Comparison of ENCODE assay signal across 8 cellular contexts in genomic region chr13:30446122-30446500, GRCh38. TPM values are rescaled to one million over a fixed set of nuclear protein-coding genes. Genes with fewer than 3 reads are reported as not detected.
A peak's percentile ranks its signal among the peaks of the same experiment; 100 is the strongest.
DNase-seq lines count a peak whose midpoint lies in the region; ATAC-seq, FAIRE-seq and TF ChIP-seq lines count a peak whose summit lies in the region.

No MANE protein-coding gene starts in this region.

- TF ChIP-seq RAD21 in A549 (conservative IDR thresholded peaks at IDR 0.05 in 1 of 2, IDR thresholded peaks at IDR 0.05 in 1 of 2), result no peak
- no peak for TF ChIP-seq RAD21 in K562 (CRISPR knock-in tag; conservative IDR thresholded peaks at IDR 0.05 in 1 of 2, IDR thresholded peaks at IDR 0.05 in 1 of 2)

- FAIRE-seq in A549 (lab: Jason Lieb, UNC), result no peak
- no peak for FAIRE-seq in K562 (lab: Jason Lieb, UNC)

- H3K79me2 ChIP-seq in K562 (ENCODE audit: control insufficient read depth, insufficient read depth, low read length), result no peaks in the 10 kb centered on the region

- no peaks in the 10 kb centered on the region for H3K9me1 ChIP-seq in K562 (ENCODE audit: control insufficient read depth, insufficient read depth, low read length)

- no peak for ATAC-seq in A549
- ATAC-seq in GM21447 (IDR thresholded peaks at IDR 0.05; ENCODE audit: unreplicated experiment), result peak; percentile 4
- ATAC-seq in K562, result no peak
- peak; percentile 67 for ATAC-seq in mucosa of descending colon

- H3K9ac ChIP-seq in K562 (ENCODE audit: insufficient read depth in 1 of 2, low read depth in 2 of 2, low read length in 2 of 2), result no peak overlapping the region

- WGBS in A549 (ENCODE audit: missing lambda C conversion rate), result 70% methylated on average over 7 of the region's 7 CpGs
- 23% methylated on average over 7 of the region's 7 CpGs for WGBS in K562 (ENCODE audit: insufficient coverage, low coverage, missing lambda C conversion rate)

- H3K4me2 ChIP-seq in A549 (peak overlapping the region; percentile 31; the same call in 1 of the 3 replicates), K562 (ENCODE audit: insufficient read depth, low read length) (no peak overlapping the region)

- TF ChIP-seq POLR2A in A549 (IDR thresholded peaks at IDR 0.05; ENCODE audit: low read length), result no peak
- no peak for TF ChIP-seq POLR2A in K562 (conservative IDR thresholded peaks at IDR 0.05)

- no peak overlapping the region for H3K4me3 ChIP-seq in A549
- H3K4me3 ChIP-seq in K562, result no peak overlapping the region
- no peak overlapping the region for H3K4me3 ChIP-seq in mucosa of descending colon

- no peak for DNase-seq in A549 (ENCODE audit: low read depth in 1 of 2, low spot score in 1 of 2)
- DNase-seq in K562 (ENCODE audit: extremely low read depth in 1 of 4, low spot score in 3 of 4), result no peak
- no peak for DNase-seq in mucosa of descending colon
- no peak for DNase-seq in NCI-H146 (lab: John Stamatoyannopoulos, UW)
- DNase-seq in HUDEP-2 (lab: John Stamatoyannopoulos, UW; ENCODE audit: unreplicated experiment in 76 of 76), result no peak
- no peak for DNase-seq in kidney tubule cell (ENCODE audit: low spot score)
- no peak for DNase-seq in dedifferentiated amniotic fluid mesenchymal stem cell (ENCODE audit: extremely low spot score)

- H3K4me1 ChIP-seq in A549 (no peaks in the 10 kb centered on the region), K562 (replicated peaks in 1 of 2; ENCODE audit: control insufficient read depth in 2 of 2, insufficient read depth in 2 of 2, low read length in 2 of 2) (peaks cover 0 to 6% of the 10 kb centered on the region in 2 experiments; a peak in 2 of 5 replicates), mucosa of descending colon (ENCODE audit: low read depth) (peaks cover 3% of the 10 kb centered on the region)

- TF ChIP-seq EP300 in A549 (IDR thresholded peaks at IDR 0.05) (no peak), K562 (IDR thresholded peaks at IDR 0.05; ENCODE audit: low read length) (no peak)

- H3K9me3 ChIP-seq in A549 (no peaks in the 10 kb centered on the region), K562 (replicated peaks; ENCODE audit: control insufficient read depth, insufficient read depth, low read depth, low read length) (no peaks in the 10 kb centered on the region), mucosa of descending colon (no peaks in the 10 kb centered on the region)

- intact Hi-C loops in K562 (cut with micrococcal nuclease), result no loop called here
- intact Hi-C loops in mucosa of descending colon (cut with DNase I, micrococcal nuclease), result no loop called here

- CTCF ChIA-PET in A549 (lab: Yijun Ruan, JAX) (no interaction called here), K562 (lab: Yijun Ruan, JAX; ENCODE audit: low intra/inter-chr PET ratio) (no interaction called here)

- H4K20me1 ChIP-seq in K562 (replicated peaks; ENCODE audit: control insufficient read depth, insufficient read depth, low read length), result no peaks in the 10 kb centered on the region

- no peak overlapping the region for H3K27ac ChIP-seq in A549
- no peak overlapping the region for H3K27ac ChIP-seq in K562 (ENCODE audit: extremely low read depth, low read depth, low read length)

- no peaks in the 10 kb centered on the region; a peak in 1 of 5 replicates for H3K27me3 ChIP-seq in K562 (ENCODE audit: control insufficient read depth in 2 of 2, insufficient read depth in 2 of 2, low read length in 2 of 2)

- no TSS peak for BruUV-seq in K562 (replicated peaks; lab: Mats Ljungman, UMichigan)

- in situ Hi-C loops in K562 (cut with MboI), result no loop called here

- POLR2A ChIA-PET in A549 (lab: Yijun Ruan, JAX), result no interaction called here
- POLR2A ChIA-PET in K562 (lab: Yijun Ruan, JAX), result interaction anchor here (0.6 to 0.8 kb wide), 2 partner anchors 10 to 12 kb away, joined by 3 to 4 read pairs; no protein-coding TSS in a partner anchor

- TF ChIP-seq CTCF in A549 (IDR thresholded peaks at IDR 0.05), result no peak
- TF ChIP-seq CTCF in K562 (IDR thresholded peaks at IDR 0.05 in 2 of 3, conservative IDR thresholded peaks at IDR 0.05 in 1 of 3; ENCODE audit: insufficient read depth in 2 of 3, low read depth in 1 of 3, low read length in 3 of 3), result no peak
- no peak for TF ChIP-seq CTCF in mucosa of descending colon (IDR thresholded peaks at IDR 0.05)

- peak overlapping the region; percentile 24; the same call in 1 of the 2 replicates for H2AFZ ChIP-seq in K562 (ENCODE audit: low read depth, low read length)

- H3K36me3 ChIP-seq in K562 (ENCODE audit: control insufficient read depth, insufficient read depth, low read length), result no peaks in the 10 kb centered on the region
- no peaks in the 10 kb centered on the region for H3K36me3 ChIP-seq in mucosa of descending colon (ENCODE audit: low read depth)

TF ChIP-seq in A549, 52 proteins besides CTCF, POLR2A, EP300 and RAD21 (continues in another document):
- TF ChIP-seq RNF2 (IDR thresholded peaks at IDR 0.05; ENCODE audit: borderline replicate concordance, low read depth) (no peak), NPAS2 (CRISPR knock-in tag; IDR thresholded peaks at IDR 0.05; ENCODE audit: borderline replicate concordance) (no peak), ZC3H11A (IDR thresholded peaks at IDR 0.05) (no peak), FOSB (CRISPR knock-in tag; IDR thresholded peaks at IDR 0.05) (no peak), HES2 (IDR thresholded peaks at IDR 0.05) (no peak)

RNA-seq across cellular contexts. Expression of gene HMGB1, which starts 19.6 kb away (rescaled TPM):
- polyA plus RNA-seq in A549 (2011; rRNA removed) (295 and 353 TPM in 2 replicates), A549 (2017; fragmentation: RNase III; extraction: RNeasy Plus Mini Kit Qiagen cat#74134 plus additional on column Dnase treatment) (613 to 689 TPM (median 641 TPM) in 3 replicates), K562 (2011; rRNA removed) (325 and 454 TPM in 2 replicates), K562 (2014; fragmentation: Illumina TruSeq; extraction: Trizol) (1,153 and 1,284 TPM in 2 replicates), K562 (2014; fragmentation: Nextera tagmentation; extraction: Ambion mirVana) (1,000 to 10,000 TPM; 1,767 to 1,896 TPM), K562 (2014; rRNA removed) (835 and 850 TPM in 2 replicates)
- 149 and 172 TPM in 2 replicates for polyA plus RNA-seq in A549 (2012; cell fraction: cytosol; rRNA removed)
- polyA plus RNA-seq in A549 (2012; cell fraction: nucleus; rRNA removed), result 53.3 and 78.4 TPM in 2 replicates
- polyA minus RNA-seq in A549 (2011; rRNA and poly(A)+ RNA removed), result 41.7 and 44.2 TPM in 2 replicates
- total RNA-seq in K562 (2011; cell fraction: chromatin; rRNA removed; ENCODE audit: low replicate concordance), result 55.4 and 188 TPM in 2 replicates
- total RNA-seq in K562 (2011; cell fraction: nucleolus; rRNA removed), result 38.2 and 49.9 TPM in 2 replicates
- 79.4 and 79.5 TPM in 2 replicates for total RNA-seq in K562 (2011; cell fraction: nucleoplasm; rRNA removed)
- total RNA-seq in K562 (2014; rRNA removed) (566 and 689 TPM in 2 replicates), K562 (2014; rRNA removed; fragmentation: Illumina TruSeq; extraction: Trizol) (933 and 1,114 TPM in 2 replicates), K562 (2015; rRNA removed; fragmentation: Illumina TruSeq; extraction: Trizol) (974 and 1,083 TPM in 2 replicates), K562 (2021) (441 and 442 TPM in 2 replicates), mucosa of descending colon (100 to 1,000 TPM; 178 to 303 (median 259) TPM)
- polyA plus RNA-seq in K562 (2011; cell fraction: cytosol; rRNA removed), result 50.0 and 125 TPM in 2 replicates
- polyA plus RNA-seq in K562 (2011; cell fraction: nucleus; rRNA removed), result 87.7 and 155 TPM in 2 replicates
- 367 and 762 TPM in 2 replicates for polyA plus RNA-seq in K562 (2012)
- 163 and 197 TPM in 2 replicates for polyA minus RNA-seq in K562 (2011; rRNA and poly(A)+ RNA removed)
- 132 and 144 TPM in 2 replicates for polyA minus RNA-seq in K562 (2011; cell fraction: cytosol; rRNA and poly(A)+ RNA removed)
- polyA minus RNA-seq in K562 (2011; cell fraction: nucleus; rRNA and poly(A)+ RNA removed), result 54.7 and 120 TPM in 2 replicates

RNA-seq across cellular contexts. Expression of gene UBE2L5, which starts 23.8 kb away (rescaled TPM):
- polyA plus RNA-seq in A549 (2011; rRNA removed), result 0.48 TPM in 1 of 2 replicates, not detected in the other
- not detected in 2 replicates for polyA plus RNA-seq in A549 (2012; cell fraction: cytosol; rRNA removed)
- polyA plus RNA-seq in A549 (2012; cell fraction: nucleus; rRNA removed), result not detected in 2 replicates
- 0.31 to 0.53 TPM (median 0.33 TPM) in 3 replicates for polyA plus RNA-seq in A549 (2017; fragmentation: RNase III; extraction: RNeasy Plus Mini Kit Qiagen cat#74134 plus additional on column Dnase treatment)
- polyA minus RNA-seq in A549 (2011; rRNA and poly(A)+ RNA removed), result 0.12 TPM in 1 of 2 replicates, not detected in the other
- total RNA-seq in K562 (2011; cell fraction: chromatin; rRNA removed; ENCODE audit: low replicate concordance), result not detected in 2 replicates
- not detected in 2 replicates for total RNA-seq in K562 (2011; cell fraction: nucleolus; rRNA removed)
- not detected in 2 replicates for total RNA-seq in K562 (2011; cell fraction: nucleoplasm; rRNA removed)
- not detected in 2 replicates for total RNA-seq in K562 (2014; rRNA removed)
- not detected in 2 replicates for total RNA-seq in K562 (2014; rRNA removed; fragmentation: Illumina TruSeq; extraction: Trizol)
- not detected in 2 replicates for total RNA-seq in K562 (2015; rRNA removed; fragmentation: Illumina TruSeq; extraction: Trizol)
- not detected in 2 replicates for total RNA-seq in K562 (2021)
- 1.4 and 1.5 TPM in 2 replicates for polyA plus RNA-seq in K562 (2011; rRNA removed)
- 0.33 TPM in 1 of 2 replicates, not detected in the other for polyA plus RNA-seq in K562 (2011; cell fraction: cytosol; rRNA removed)
- 0.35 TPM in 1 of 2 replicates, not detected in the other for polyA plus RNA-seq in K562 (2011; cell fraction: nucleus; rRNA removed)
- 0.62 and 7.2 TPM in 2 replicates for polyA plus RNA-seq in K562 (2012)
- polyA plus RNA-seq in K562 (2014; fragmentation: Illumina TruSeq; extraction: Trizol), result 0.86 TPM in 1 of 2 replicates, not detected in the other
- polyA plus RNA-seq in K562 (2014; fragmentation: Nextera tagmentation; extraction: Ambion mirVana), result under 1 TPM in 1 of 2 experiments, not detected in 1; 0.22 TPM
- polyA plus RNA-seq in K562 (2014; rRNA removed), result not detected in 2 replicates
- 0.45 and 1.9 TPM in 2 replicates for polyA minus RNA-seq in K562 (2011; rRNA and poly(A)+ RNA removed)
- not detected in 2 replicates for polyA minus RNA-seq in K562 (2011; cell fraction: cytosol; rRNA and poly(A)+ RNA removed)
- not detected in 2 replicates for polyA minus RNA-seq in K562 (2011; cell fraction: nucleus; rRNA and poly(A)+ RNA removed)
- total RNA-seq in mucosa of descending colon, result not detected

Comparison
In these comparisons a context has a peak if more than half of its experiments do, and no peak if none do; other contexts are left out.
1. ATAC-seq: peak in GM21447 (single experiment) and mucosa of descending colon (single experiment); none in A549 (0 of 2) and K562 (single experiment).